In the genomic region with DNA sequence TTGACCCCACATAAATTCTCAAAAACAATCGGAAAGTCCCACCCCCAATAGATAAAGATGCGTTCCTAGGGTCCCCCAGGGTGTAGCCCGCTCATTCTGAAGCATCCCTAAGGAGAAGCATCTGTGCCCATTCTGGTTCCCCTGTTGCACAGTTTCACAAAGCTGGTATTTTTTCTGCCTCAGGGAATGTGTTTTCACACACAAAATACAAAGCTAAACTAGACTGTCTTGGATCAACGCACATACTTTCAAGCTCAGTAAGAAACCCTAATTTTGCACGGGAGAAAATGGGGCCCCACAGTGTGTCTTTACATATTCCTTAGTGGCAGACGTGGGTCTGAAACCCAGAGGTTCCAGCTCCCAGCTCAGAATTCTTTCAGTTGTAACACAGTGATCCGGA, we compare ENCODE assay signal across 17 cellular contexts. TPM values are rescaled to one million over a fixed set of nuclear protein-coding genes. Genes with fewer than 3 reads are reported as not detected.
DNase-seq lines count a peak whose midpoint lies in the region; ATAC-seq and TF ChIP-seq lines count a peak whose summit lies in the region.
"Had no signal": no experiment of that assay in that cellular context is flagged by ENCODE, and none has a peak within 500 bp of the region (broad histone marks: within the 10 kb centered on the region; RNA-seq: fewer than 3 reads in every experiment).

No MANE protein-coding gene starts in this region.

- no peak for DNase-seq in T-helper 2 cell treated with Interferon-gamma antibody and Interleukin-4, amounts not matched to agents 5 μg/mL and 100 μg/mL, for 36 hours (ENCODE audit: low spot score)
- DNase-seq in T-helper 2 cell: no peak
- no peak for DNase-seq in Calu3
- DNase-seq in central memory CD8-positive, alpha-beta T cell (ENCODE audit: low spot score in 2 of 2): no peak
- DNase-seq in neural progenitor cell (ENCODE audit: low spot score): no peak
- no peak for DNase-seq in GM10248 (ENCODE audit: extremely low spot score)
- no peak for DNase-seq in endodermal cell
- DNase-seq: 8988T; activated CD4-positive, alpha-beta T cell treated with anti-CD3 and anti-CD28 coated beads for 1 hour; AML-193; KBM-7; NCI-H1694 treated with DMSO at 0.1 percent for 48 hours; sigmoid colon; stimulated activated CD4-positive, alpha-beta T cell treated with anti-CD3 and anti-CD28 coated beads, Interleukin-15, amount 100 ng/mL, for 24 hours had no signal

- no peaks in the 10 kb centered on the region for H3K4me1 ChIP-seq in neural progenitor cell
- H3K4me1 ChIP-seq in endodermal cell (ENCODE audit: control insufficient read depth, insufficient read depth, low read length): no peaks in the 10 kb centered on the region

- peak overlapping the region; percentile 20 for H3K4me3 Mint-ChIP-seq in T-helper 2 cell treated with Interferon-gamma antibody and Interleukin-4, amounts not matched to agents 5 μg/mL and 100 μg/mL, for 36 hours
- peak overlapping the region; percentile 36 for H3K4me3 Mint-ChIP-seq in Calu3 (ENCODE audit: low read depth, unreplicated experiment)
- peak overlapping the region; percentile 70 for H3K4me3 Mint-ChIP-seq in central memory CD8-positive, alpha-beta T cell
- peak overlapping the region; percentile 62 for H3K4me3 Mint-ChIP-seq in neural progenitor cell
- no peak overlapping the region for H3K4me3 Mint-ChIP-seq in endodermal cell

- H3K27ac Mint-ChIP-seq in T-helper 2 cell treated with Interferon-gamma antibody and Interleukin-4, amounts not matched to agents 5 μg/mL and 100 μg/mL, for 36 hours: no peak overlapping the region
- peak overlapping the region; percentile 82 for H3K27ac Mint-ChIP-seq in Calu3 (ENCODE audit: unreplicated experiment)
- no peak overlapping the region for H3K27ac Mint-ChIP-seq in central memory CD8-positive, alpha-beta T cell (ENCODE audit: low read depth)
- no peak overlapping the region for H3K27ac Mint-ChIP-seq in neural progenitor cell
- H3K27ac Mint-ChIP-seq in endodermal cell: no peak overlapping the region

- TF ChIP-seq CTCF in Calu3 (IDR thresholded peaks at IDR 0.05; ENCODE audit: unreplicated experiment) (no peak), neural progenitor cell (IDR thresholded peaks at IDR 0.05) (no peak), GM10248 (IDR thresholded peaks at IDR 0.05; ENCODE audit: control extremely low read depth, extremely low read depth, low read depth, missing control alignments) (no peak), endodermal cell (conservative IDR thresholded peaks at IDR 0.05) (no peak)

- no peaks in the 10 kb centered on the region for H3K79me2 ChIP-seq in neural progenitor cell (ENCODE audit: low read depth)

- peaks cover 4% of the 10 kb centered on the region for H3K4me1 Mint-ChIP-seq in T-helper 2 cell treated with Interferon-gamma antibody and Interleukin-4, amounts not matched to agents 5 μg/mL and 100 μg/mL, for 36 hours (ENCODE audit: low read depth)
- H3K4me1 Mint-ChIP-seq in Calu3 (ENCODE audit: low read depth, unreplicated experiment) (peaks cover 30% of the 10 kb centered on the region), neural progenitor cell (peaks cover 13% of the 10 kb centered on the region), endodermal cell (peaks cover 16% of the 10 kb centered on the region)
- H3K4me1 Mint-ChIP-seq in central memory CD8-positive, alpha-beta T cell: peaks cover 17% of the 10 kb centered on the region

- H2AFZ ChIP-seq in neural progenitor cell (replicated peaks): no peak overlapping the region

- POLR2A ChIA-PET in GM10248 (lab: Yijun Ruan, JAX): no interaction called here

- H3K27ac ChIP-seq in neural progenitor cell (no peak overlapping the region), endodermal cell (ENCODE audit: low read depth, low read length) (no peak overlapping the region)
- H3K27ac ChIP-seq: coronary artery had no signal

- H3K27me3 Mint-ChIP-seq in T-helper 2 cell treated with Interferon-gamma antibody and Interleukin-4, amounts not matched to agents 5 μg/mL and 100 μg/mL, for 36 hours (ENCODE audit: low read depth): peaks cover 38% of the 10 kb centered on the region
- no peaks in the 10 kb centered on the region for H3K27me3 Mint-ChIP-seq in Calu3 (ENCODE audit: unreplicated experiment)
- peaks cover 54% of the 10 kb centered on the region for H3K27me3 Mint-ChIP-seq in central memory CD8-positive, alpha-beta T cell
- peaks cover 30% of the 10 kb centered on the region for H3K27me3 Mint-ChIP-seq in neural progenitor cell (ENCODE audit: insufficient read depth, low read depth)
- peaks cover 41% of the 10 kb centered on the region for H3K27me3 Mint-ChIP-seq in endodermal cell (ENCODE audit: insufficient read depth)

- no peaks in the 10 kb centered on the region for H3K36me3 ChIP-seq in neural progenitor cell
- peaks cover 14% of the 10 kb centered on the region for H3K36me3 ChIP-seq in endodermal cell (ENCODE audit: control insufficient read depth, insufficient read depth, low read length)
- H3K36me3 ChIP-seq: sigmoid colon had no signal

- BruUV-seq in Calu3 (replicated peaks; lab: Mats Ljungman, UMichigan): no TSS peak

- H3K9ac ChIP-seq in neural progenitor cell (no peak overlapping the region), endodermal cell (ENCODE audit: extremely low read depth, low read length, poor library complexity, severe bottlenecking) (no peak overlapping the region)

- CTCF ChIA-PET in Calu3 (lab: Charles Lee) (no interaction called here), GM10248 (lab: Yijun Ruan, JAX) (interaction anchor here (0.9 to 1.2 kb wide), 2 partner anchors 18 to 79 kb away, joined by 3 to 4 read pairs; no protein-coding TSS in a partner anchor)

- no peak overlapping the region for H3K4me2 ChIP-seq in neural progenitor cell

- intact Hi-C loops in Calu3 (cut with micrococcal nuclease; ENCODE audit: unreplicated experiment): loop anchor here (10.0 kb wide), 1 partner anchor 53 kb away; no protein-coding TSS in a partner anchor

- H4K20me1 ChIP-seq in neural progenitor cell (ENCODE audit: low read depth): peaks cover 26% of the 10 kb centered on the region

- peaks cover 5% of the 10 kb centered on the region for H3K9me3 Mint-ChIP-seq in T-helper 2 cell treated with Interferon-gamma antibody and Interleukin-4, amounts not matched to agents 5 μg/mL and 100 μg/mL, for 36 hours
- H3K9me3 Mint-ChIP-seq in Calu3 (ENCODE audit: low read depth, unreplicated experiment): no peaks in the 10 kb centered on the region
- no peaks in the 10 kb centered on the region for H3K9me3 Mint-ChIP-seq in central memory CD8-positive, alpha-beta T cell
- H3K9me3 Mint-ChIP-seq in neural progenitor cell: peaks cover 11% of the 10 kb centered on the region
- peaks cover 12% of the 10 kb centered on the region for H3K9me3 Mint-ChIP-seq in endodermal cell

- no peaks in the 10 kb centered on the region for H3K36me3 Mint-ChIP-seq in T-helper 2 cell treated with Interferon-gamma antibody and Interleukin-4, amounts not matched to agents 5 μg/mL and 100 μg/mL, for 36 hours (ENCODE audit: low read depth)
- H3K36me3 Mint-ChIP-seq in Calu3 (ENCODE audit: insufficient read depth, unreplicated experiment) (peaks cover 48% of the 10 kb centered on the region), neural progenitor cell (no peaks in the 10 kb centered on the region), endodermal cell (ENCODE audit: low read depth) (peaks cover 4% of the 10 kb centered on the region)
- H3K36me3 Mint-ChIP-seq in central memory CD8-positive, alpha-beta T cell (ENCODE audit: insufficient read depth): no peaks in the 10 kb centered on the region

- H3K27me3 ChIP-seq in neural progenitor cell (peaks cover 54% of the 10 kb centered on the region), endodermal cell (ENCODE audit: control insufficient read depth, insufficient read depth, low read length, poor library complexity, severe bottlenecking) (peaks cover 26% of the 10 kb centered on the region)

- H3K9me3 ChIP-seq in neural progenitor cell (ENCODE audit: low read depth) (no peaks in the 10 kb centered on the region), endodermal cell (ENCODE audit: control insufficient read depth, low read length) (no peaks in the 10 kb centered on the region)
- H3K9me3 ChIP-seq: sigmoid colon had no signal

- ATAC-seq in central memory CD8-positive, alpha-beta T cell (replicated peaks; ENCODE audit: extremely low read depth, poor library complexity, severe bottlenecking): no peak
- no peak for ATAC-seq in HG03354 (IDR thresholded peaks at IDR 0.05; ENCODE audit: poor library complexity, severe bottlenecking, unreplicated experiment)

- WGBS in endodermal cell (ENCODE audit: insufficient coverage in 1 of 2, insufficient read length in 1 of 2), 2 experiments: 80 to 94% methylated on average over 5 to 7 of the region's 7 CpGs

- H3K4me3 ChIP-seq in neural progenitor cell: no peak overlapping the region
- no peak overlapping the region for H3K4me3 ChIP-seq in endodermal cell (ENCODE audit: low read length)
- H3K4me3 ChIP-seq: coronary artery, sigmoid colon had no signal

- peaks cover 3% of the 10 kb centered on the region for H3F3A ChIP-seq in neural progenitor cell (ENCODE audit: low read depth)

RNA-seq across cellular contexts. Expression of gene FOXQ1, which starts 6.1 kb away (rescaled TPM):
- total RNA-seq in Calu3 (2022): 46.1 and 51.0 TPM in 2 replicates
- total RNA-seq in neural progenitor cell (ENCODE audit: low replicate concordance): not detected in 2 replicates
- total RNA-seq in endodermal cell: 10 to 100 TPM in 1 of 2 donors, 1 to 10 TPM in 1; 7.8 to 41.3 TPM
- 13.9 TPM for polyA plus RNA-seq in endodermal cell (2013, experiment 1 of 2)
- 19.2 TPM for polyA plus RNA-seq in endodermal cell (2013, experiment 2 of 2)
- total RNA-seq: myocyte had no signal
